Comparison of ENCODE assay signal across 2 cellular contexts in the genomic region with DNA sequence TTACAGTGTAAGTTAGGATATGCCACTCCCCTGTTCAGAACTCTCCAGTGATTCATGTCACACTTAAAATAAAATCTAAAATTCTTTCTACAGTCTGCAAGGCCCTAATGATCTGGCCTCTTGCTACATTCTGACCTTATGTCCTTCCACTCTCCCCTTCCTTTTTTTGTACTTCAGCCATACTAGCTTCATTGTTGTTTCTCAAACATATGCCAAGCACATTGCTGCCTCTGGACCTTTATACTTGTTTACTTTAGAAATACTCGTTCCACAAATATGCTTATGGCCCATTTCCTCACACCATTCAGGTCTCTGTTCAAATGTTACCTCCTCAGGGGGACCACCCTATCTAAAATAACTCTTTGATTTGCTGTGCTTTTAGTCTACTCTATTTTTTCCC.
TF ChIP-seq lines count a peak whose summit lies in the region.

No MANE protein-coding gene starts in this region.

TF ChIP-seq in HepG2, 621 proteins besides CTCF, POLR2A, EP300 and RAD21 (continues in another document):
- TF ChIP-seq ZNF703 (CRISPR knock-in tag; IDR thresholded peaks at IDR 0.05; ENCODE audit: borderline replicate concordance) = no peak; the same call in 1 of the 2 replicates
- TF ChIP-seq FOXP1 (IDR thresholded peaks at IDR 0.05) = 0 out of 2 replicates have a peak, but pooled peaks have one; percentile 11
- TF ChIP-seq FOXP1 (CRISPR knock-in tag; IDR thresholded peaks at IDR 0.05) = peak; percentile 69
- TF ChIP-seq HDAC1 (CRISPR knock-in tag; IDR thresholded peaks at IDR 0.05) = peak; percentile 54
- peak; percentile 55 for TF ChIP-seq THAP11 (CRISPR knock-in tag; IDR thresholded peaks at IDR 0.05)
- TF ChIP-seq, protein P1, sequence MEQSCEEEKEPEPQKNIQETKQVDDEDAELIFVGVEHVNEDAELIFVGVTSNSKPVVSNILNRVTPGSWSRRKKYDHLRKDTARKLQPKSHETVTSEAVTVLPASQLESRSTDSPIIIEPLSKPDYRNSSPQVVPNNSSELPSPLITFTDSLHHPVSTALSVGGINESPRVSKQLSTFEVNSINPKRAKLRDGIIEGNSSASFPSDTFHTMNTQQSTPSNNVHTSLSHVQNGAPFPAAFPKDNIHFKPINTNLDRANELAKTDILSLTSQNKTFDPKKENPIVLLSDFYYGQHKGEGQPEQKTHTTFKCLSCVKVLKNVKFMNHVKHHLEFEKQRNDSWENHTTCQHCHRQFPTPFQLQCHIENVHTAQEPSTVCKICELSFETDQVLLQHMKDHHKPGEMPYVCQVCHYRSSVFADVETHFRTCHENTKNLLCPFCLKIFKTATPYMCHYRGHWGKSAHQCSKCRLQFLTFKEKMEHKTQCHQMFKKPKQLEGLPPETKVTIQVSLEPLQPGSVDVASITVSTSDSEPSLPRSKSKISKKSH (CRISPR knock-in tag; IDR thresholded peaks at IDR 0.05; ENCODE audit: borderline replicate concordance) = no peak
- TF ChIP-seq ZFP36 (IDR thresholded peaks at IDR 0.05; ENCODE audit: borderline replicate concordance, low read depth, low read length, partially characterized antibody) = peak; percentile 85
- peak; percentile 88; the same call in 1 of the 2 replicates for TF ChIP-seq GFI1 (CRISPR knock-in tag; IDR thresholded peaks at IDR 0.05; ENCODE audit: borderline replicate concordance)
- peak; percentile 57 for TF ChIP-seq FOXK2 (IDR thresholded peaks at IDR 0.05)
- peak; percentile 36; the same call in 1 of the 2 replicates for TF ChIP-seq CREM (IDR thresholded peaks at IDR 0.05)
- TF ChIP-seq CREM (CRISPR knock-in tag; IDR thresholded peaks at IDR 0.05) = no peak
- TF ChIP-seq TCF7 (IDR thresholded peaks at IDR 0.05; ENCODE audit: low read depth) = peak; percentile 67
- peak; percentile 54 for TF ChIP-seq SAP130 (CRISPR knock-in tag; IDR thresholded peaks at IDR 0.05; ENCODE audit: low read depth)
- TF ChIP-seq ZNF589 (CRISPR knock-in tag; conservative IDR thresholded peaks at IDR 0.05) = peak; percentile 50; the same call in 1 of the 2 replicates
- peak; percentile 76 for TF ChIP-seq MEF2D (CRISPR knock-in tag; IDR thresholded peaks at IDR 0.05)
- TF ChIP-seq SOX6 (IDR thresholded peaks at IDR 0.05) = no peak
- TF ChIP-seq SOX6 (CRISPR knock-in tag; IDR thresholded peaks at IDR 0.05) = peak; percentile 79
- peak; percentile 90 for TF ChIP-seq NR2F2 (IDR thresholded peaks at IDR 0.05; ENCODE audit: borderline replicate concordance, low read depth)
- TF ChIP-seq REPIN1 (CRISPR knock-in tag; IDR thresholded peaks at IDR 0.05; ENCODE audit: borderline replicate concordance, low read depth) = 0 out of 2 replicates have a peak, but pooled peaks have one; percentile 34
- TF ChIP-seq, protein P2, sequence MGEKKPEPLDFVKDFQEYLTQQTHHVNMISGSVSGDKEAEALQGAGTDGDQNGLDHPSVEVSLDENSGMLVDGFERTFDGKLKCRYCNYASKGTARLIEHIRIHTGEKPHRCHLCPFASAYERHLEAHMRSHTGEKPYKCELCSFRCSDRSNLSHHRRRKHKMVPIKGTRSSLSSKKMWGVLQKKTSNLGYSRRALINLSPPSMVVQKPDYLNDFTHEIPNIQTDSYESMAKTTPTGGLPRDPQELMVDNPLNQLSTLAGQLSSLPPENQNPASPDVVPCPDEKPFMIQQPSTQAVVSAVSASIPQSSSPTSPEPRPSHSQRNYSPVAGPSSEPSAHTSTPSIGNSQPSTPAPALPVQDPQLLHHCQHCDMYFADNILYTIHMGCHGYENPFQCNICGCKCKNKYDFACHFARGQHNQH (CRISPR knock-in tag; IDR thresholded peaks at IDR 0.05) = 0 out of 2 replicates have a peak, but pooled peaks have one; percentile 26
- no peak for TF ChIP-seq SSRP1 (CRISPR knock-in tag; IDR thresholded peaks at IDR 0.05)
- TF ChIP-seq GTF3A (CRISPR knock-in tag; conservative IDR thresholded peaks at IDR 0.05) = no peak
- TF ChIP-seq FOXA3 (CRISPR knock-in tag; IDR thresholded peaks at IDR 0.05) = peak; percentile 97
- TF ChIP-seq, protein P3, sequence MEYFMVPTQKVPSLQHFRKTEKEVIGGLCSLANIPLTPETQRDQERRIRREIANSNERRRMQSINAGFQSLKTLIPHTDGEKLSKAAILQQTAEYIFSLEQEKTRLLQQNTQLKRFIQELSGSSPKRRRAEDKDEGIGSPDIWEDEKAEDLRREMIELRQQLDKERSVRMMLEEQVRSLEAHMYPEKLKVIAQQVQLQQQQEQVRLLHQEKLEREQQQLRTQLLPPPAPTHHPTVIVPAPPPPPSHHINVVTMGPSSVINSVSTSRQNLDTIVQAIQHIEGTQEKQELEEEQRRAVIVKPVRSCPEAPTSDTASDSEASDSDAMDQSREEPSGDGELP (IDR thresholded peaks at IDR 0.05; ENCODE audit: borderline replicate concordance, low read depth) = 0 out of 2 replicates have a peak, but pooled peaks have one; percentile 22
- peak; percentile 58 for TF ChIP-seq CEBPG (CRISPR knock-in tag; IDR thresholded peaks at IDR 0.05)
- TF ChIP-seq, protein P4, sequence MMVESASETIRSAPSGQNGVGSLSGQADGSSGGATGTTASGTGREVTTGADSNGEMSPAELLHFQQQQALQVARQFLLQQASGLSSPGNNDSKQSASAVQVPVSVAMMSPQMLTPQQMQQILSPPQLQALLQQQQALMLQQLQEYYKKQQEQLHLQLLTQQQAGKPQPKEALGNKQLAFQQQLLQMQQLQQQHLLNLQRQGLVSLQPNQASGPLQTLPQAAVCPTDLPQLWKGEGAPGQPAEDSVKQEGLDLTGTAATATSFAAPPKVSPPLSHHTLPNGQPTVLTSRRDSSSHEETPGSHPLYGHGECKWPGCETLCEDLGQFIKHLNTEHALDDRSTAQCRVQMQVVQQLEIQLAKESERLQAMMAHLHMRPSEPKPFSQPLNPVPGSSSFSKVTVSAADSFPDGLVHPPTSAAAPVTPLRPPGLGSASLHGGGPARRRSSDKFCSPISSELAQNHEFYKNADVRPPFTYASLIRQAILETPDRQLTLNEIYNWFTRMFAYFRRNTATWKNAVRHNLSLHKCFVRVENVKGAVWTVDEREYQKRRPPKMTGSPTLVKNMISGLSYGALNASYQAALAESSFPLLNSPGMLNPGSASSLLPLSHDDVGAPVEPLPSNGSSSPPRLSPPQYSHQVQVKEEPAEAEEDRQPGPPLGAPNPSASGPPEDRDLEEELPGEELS (CRISPR knock-in tag; IDR thresholded peaks at IDR 0.05) = 0 out of 2 replicates have a peak, but pooled peaks have one; percentile 44
- TF ChIP-seq HHEX (CRISPR knock-in tag; IDR thresholded peaks at IDR 0.05) = peak; percentile 99
- TF ChIP-seq ZNF724P (CRISPR knock-in tag; IDR thresholded peaks at IDR 0.05; ENCODE audit: borderline replicate concordance) = no peak
- TF ChIP-seq ZNF3 (CRISPR knock-in tag; IDR thresholded peaks at IDR 0.05) = 0 out of 2 replicates have a peak, but pooled peaks have one; percentile 29
- peak; percentile 44; the same call in 1 of the 2 replicates for TF ChIP-seq HDAC2 (CRISPR knock-in tag; IDR thresholded peaks at IDR 0.05)
- peak; percentile 58; the same call in 1 of the 2 replicates for TF ChIP-seq KDM1A (CRISPR knock-in tag; IDR thresholded peaks at IDR 0.05)

TF ChIP-seq in WTC11, 78 proteins besides CTCF, POLR2A, EP300 and RAD21:
- TF ChIP-seq FOXP1 (CRISPR knock-in tag; IDR thresholded peaks at IDR 0.05; ENCODE audit: borderline replicate concordance) = no peak
- no peak for TF ChIP-seq SOX15 (CRISPR knock-in tag; IDR thresholded peaks at IDR 0.05)
- TF ChIP-seq FOXK1 (CRISPR knock-in tag; IDR thresholded peaks at IDR 0.05) = no peak
- no peak for TF ChIP-seq ESRRA (CRISPR knock-in tag; IDR thresholded peaks at IDR 0.05; ENCODE audit: borderline replicate concordance)
- TF ChIP-seq CREB1 (CRISPR knock-in tag; IDR thresholded peaks at IDR 0.05) = no peak
